In the genomic region with DNA sequence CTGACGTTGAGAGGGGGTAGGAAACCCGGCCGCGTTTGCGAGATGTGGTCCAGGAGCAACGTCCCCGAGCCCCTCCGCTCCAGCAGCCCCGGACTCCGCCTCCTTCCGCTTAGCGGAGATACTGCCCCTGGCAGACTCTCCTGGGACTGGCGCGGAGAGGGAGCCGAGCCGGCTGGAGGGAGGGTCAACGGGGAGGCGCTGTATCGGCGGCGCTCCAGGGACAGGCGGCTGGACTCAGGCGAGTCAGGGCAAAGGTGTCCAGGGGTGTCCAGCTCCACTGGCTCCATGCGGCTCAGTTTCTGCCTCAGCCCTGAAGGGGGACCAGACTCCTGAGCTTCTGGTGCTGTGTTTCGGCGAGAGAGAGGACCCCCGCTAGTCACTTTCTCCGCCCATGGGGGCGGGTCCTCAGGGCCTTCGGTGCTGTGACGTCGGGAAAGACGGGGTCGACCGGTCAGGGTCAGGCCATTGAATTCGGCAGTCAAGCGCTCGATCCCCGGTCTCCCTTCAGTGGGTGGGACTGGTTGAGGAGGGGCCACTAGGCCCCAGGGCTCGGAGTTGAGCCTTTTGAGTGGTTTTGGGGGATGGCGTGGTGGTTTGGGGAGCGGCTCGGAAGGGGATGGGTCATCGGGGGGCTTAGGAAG, we compare ENCODE assay signal across 8 cellular contexts. TPM values are rescaled to one million over a fixed set of nuclear protein-coding genes. Genes with fewer than 3 reads are reported as not detected.
DNase-seq lines count a peak whose midpoint lies in the region; ATAC-seq and TF ChIP-seq lines count a peak whose summit lies in the region.

No MANE protein-coding gene starts in this region.

- H4K20me1 ChIP-seq in GM23338 (replicated peaks; ENCODE audit: insufficient read depth) = no peaks in the 10 kb centered on the region
- H4K20me1 ChIP-seq in OCI-LY3 (ENCODE audit: insufficient read depth, low read length) = no peaks in the 10 kb centered on the region

- H3K36me3 ChIP-seq in GM23338 (ENCODE audit: insufficient read depth) (no peaks in the 10 kb centered on the region), OCI-LY3 (replicated peaks; ENCODE audit: low read depth, low read length) (no peaks in the 10 kb centered on the region), neuron (ENCODE audit: insufficient read depth, low read length) (no peaks in the 10 kb centered on the region)

- no peaks in the 10 kb centered on the region for H3K9me2 ChIP-seq in GM23338 (ENCODE audit: insufficient read depth)

- H3K27ac ChIP-seq in GM23338 (ENCODE audit: low read depth) (no peak overlapping the region), OCI-LY3 (ENCODE audit: low read length) (no peak overlapping the region)

- H3K4me3 Mint-ChIP-seq in GM23338 (peak overlapping the region; percentile 95), glutamatergic neuron (ENCODE audit: unreplicated experiment) (peak overlapping the region; percentile 97)
- peak overlapping the region; percentile 85 for H3K4me3 Mint-ChIP-seq in activated naive CD4-positive, alpha-beta T cell treated with anti-CD3 and anti-CD28 coated beads, Interleukin-2, amount 50 U/mL, for 24 hours

- H3K4me2 ChIP-seq in GM23338 (peak overlapping the region; percentile 93), OCI-LY3 (ENCODE audit: low read length) (peak overlapping the region; percentile 98)

- peak overlapping the region; percentile 93 for H2AFZ ChIP-seq in GM23338
- peak overlapping the region; percentile 24 for H2AFZ ChIP-seq in OCI-LY3 (ENCODE audit: low read depth, low read length)
- peak overlapping the region; percentile 30 for H2AFZ ChIP-seq in neuron (ENCODE audit: low read depth, low read length)

- peaks cover 4% of the 10 kb centered on the region; the same call in 1 of the 2 replicates for H3F3A ChIP-seq in GM23338 (replicated peaks; ENCODE audit: low read depth)

- H3K4me3 ChIP-seq in AG09309 (ENCODE audit: control insufficient read depth, low read depth, low read length) (peak overlapping the region; percentile 75), GM23338 (peak overlapping the region; percentile 90), OCI-LY3 (ENCODE audit: low read length) (peak overlapping the region; percentile 81), neuron (ENCODE audit: low read length) (peak overlapping the region; percentile 57)

- H3K9me3 Mint-ChIP-seq in GM23338 = peaks cover 2% of the 10 kb centered on the region; the same call in 2 of the 3 replicates
- no peaks in the 10 kb centered on the region for H3K9me3 Mint-ChIP-seq in activated naive CD4-positive, alpha-beta T cell treated with anti-CD3 and anti-CD28 coated beads, Interleukin-2, amount 50 U/mL, for 24 hours
- H3K9me3 Mint-ChIP-seq in glutamatergic neuron (ENCODE audit: unreplicated experiment) = peaks cover 19% of the 10 kb centered on the region

- H3K27me3 ChIP-seq in GM23338 (ENCODE audit: insufficient read depth) (peaks cover 77% of the 10 kb centered on the region), OCI-LY3 (ENCODE audit: low read depth, low read length) (peaks cover 18% of the 10 kb centered on the region), neuron (ENCODE audit: insufficient read depth, low read length) (no peaks in the 10 kb centered on the region)

- H3K79me2 ChIP-seq in GM23338 (replicated peaks; ENCODE audit: insufficient read depth) (no peaks in the 10 kb centered on the region), OCI-LY3 (ENCODE audit: low read length) (peaks cover 9% of the 10 kb centered on the region)

- H3K27me3 Mint-ChIP-seq in GM23338 (ENCODE audit: insufficient read depth, low read depth, poor library complexity) = peaks cover 72% of the 10 kb centered on the region
- H3K27me3 Mint-ChIP-seq in activated naive CD4-positive, alpha-beta T cell treated with anti-CD3 and anti-CD28 coated beads, Interleukin-2, amount 50 U/mL, for 24 hours = no peaks in the 10 kb centered on the region
- H3K27me3 Mint-ChIP-seq in glutamatergic neuron (ENCODE audit: unreplicated experiment) = peaks cover 16% of the 10 kb centered on the region

- TF ChIP-seq CTCF in AG09309 (IDR thresholded peaks at IDR 0.05; ENCODE audit: control insufficient read depth, insufficient read depth, low read depth, low read length, missing control alignments) = no peak
- TF ChIP-seq CTCF in GM23338 (conservative IDR thresholded peaks at IDR 0.05; ENCODE audit: low read depth in 2 of 2) = no peak
- no peak for TF ChIP-seq CTCF in OCI-LY3 (IDR thresholded peaks at IDR 0.05; ENCODE audit: low read depth, low read length)
- no peak for TF ChIP-seq CTCF in glutamatergic neuron (IDR thresholded peaks at IDR 0.05; ENCODE audit: partially characterized antibody, unreplicated experiment)

- ATAC-seq in GM23338 (peak; percentile 56), GM21825 (IDR thresholded peaks at IDR 0.05; ENCODE audit: unreplicated experiment) (no peak)

- H3K4me1 Mint-ChIP-seq in GM23338 (peaks cover 33% of the 10 kb centered on the region), glutamatergic neuron (ENCODE audit: low read depth, unreplicated experiment) (peaks cover 27% of the 10 kb centered on the region)
- peaks cover 67% of the 10 kb centered on the region for H3K4me1 Mint-ChIP-seq in activated naive CD4-positive, alpha-beta T cell treated with anti-CD3 and anti-CD28 coated beads, Interleukin-2, amount 50 U/mL, for 24 hours

- peak overlapping the region; percentile 73 for H3K9ac ChIP-seq in OCI-LY3 (ENCODE audit: low read length)

- H3K36me3 Mint-ChIP-seq in GM23338 (ENCODE audit: low read depth) (no peaks in the 10 kb centered on the region; the same call in 2 of the 3 replicates), glutamatergic neuron (ENCODE audit: unreplicated experiment) (no peaks in the 10 kb centered on the region)
- H3K36me3 Mint-ChIP-seq in activated naive CD4-positive, alpha-beta T cell treated with anti-CD3 and anti-CD28 coated beads, Interleukin-2, amount 50 U/mL, for 24 hours = no peaks in the 10 kb centered on the region

- no peaks in the 10 kb centered on the region for H3K9me3 ChIP-seq in OCI-LY3 (ENCODE audit: insufficient read depth, low read length)
- H3K9me3 ChIP-seq in neuron (ENCODE audit: low read length) = no peaks in the 10 kb centered on the region

- no peak overlapping the region for H3K27ac Mint-ChIP-seq in GM23338
- peak overlapping the region; percentile 60 for H3K27ac Mint-ChIP-seq in activated naive CD4-positive, alpha-beta T cell treated with anti-CD3 and anti-CD28 coated beads, Interleukin-2, amount 50 U/mL, for 24 hours
- H3K27ac Mint-ChIP-seq in glutamatergic neuron (ENCODE audit: unreplicated experiment) = peak overlapping the region; percentile 90

- no peak for DNase-seq in AG09309 (ENCODE audit: low read depth)
- DNase-seq in GM23338 (ENCODE audit: low spot score) = peak; percentile 92
- peak; percentile 94 for DNase-seq in glutamatergic neuron
- no peak for DNase-seq in A172 (ENCODE audit: low spot score)

- H3K4me1 ChIP-seq in GM23338 (ENCODE audit: insufficient read depth) (peaks cover 32% of the 10 kb centered on the region), OCI-LY3 (ENCODE audit: low read length) (peaks cover 50% of the 10 kb centered on the region), neuron (ENCODE audit: insufficient read depth, low read length) (peaks cover 63% of the 10 kb centered on the region)

TF ChIP-seq in GM23338, 12 proteins besides CTCF, POLR2A, EP300 and RAD21 (continues in another document):
- TF ChIP-seq CREB1 (CRISPR knock-in tag; IDR thresholded peaks at IDR 0.05; ENCODE audit: low read depth) = peak; percentile 83
- TF ChIP-seq POLR2AphosphoS5 (IDR thresholded peaks at IDR 0.05; ENCODE audit: low read depth) = peak; percentile 73
- TF ChIP-seq, protein P1, sequence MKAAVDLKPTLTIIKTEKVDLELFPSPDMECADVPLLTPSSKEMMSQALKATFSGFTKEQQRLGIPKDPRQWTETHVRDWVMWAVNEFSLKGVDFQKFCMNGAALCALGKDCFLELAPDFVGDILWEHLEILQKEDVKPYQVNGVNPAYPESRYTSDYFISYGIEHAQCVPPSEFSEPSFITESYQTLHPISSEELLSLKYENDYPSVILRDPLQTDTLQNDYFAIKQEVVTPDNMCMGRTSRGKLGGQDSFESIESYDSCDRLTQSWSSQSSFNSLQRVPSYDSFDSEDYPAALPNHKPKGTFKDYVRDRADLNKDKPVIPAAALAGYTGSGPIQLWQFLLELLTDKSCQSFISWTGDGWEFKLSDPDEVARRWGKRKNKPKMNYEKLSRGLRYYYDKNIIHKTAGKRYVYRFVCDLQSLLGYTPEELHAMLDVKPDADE (IDR thresholded peaks at IDR 0.05) = no peak
- TF ChIP-seq EZH2 (IDR thresholded peaks at IDR 0.05; ENCODE audit: low read depth, unreplicated experiment) = peak; percentile 78

RNA-seq across cellular contexts. Expression of a gene that starts 2.8 kb away (rescaled TPM):
- total RNA-seq in GM23338 (2014; rRNA removed; shearing (Covaris generic)) = 2.5 and 2.6 TPM in 2 replicates
- polyA plus RNA-seq in GM23338 (2016; fragmentation: Nextera tagmentation; extraction: Ambion mirVana) = 0.76 and 1.1 TPM in 2 replicates
- total RNA-seq in glutamatergic neuron (ENCODE audit: unreplicated experiment) = 20.3 TPM
- total RNA-seq in A172 (2014; rRNA removed; shearing (Covaris generic)) = 33.9 and 34.6 TPM in 2 replicates

RNA-seq across cellular contexts. Expression of a gene that starts 3.8 kb away (rescaled TPM):
- total RNA-seq in GM23338 (2014; rRNA removed; shearing (Covaris generic)) = 0.35 and 2.2 TPM in 2 replicates
- polyA plus RNA-seq in GM23338 (2016; fragmentation: Nextera tagmentation; extraction: Ambion mirVana) = 0.09 and 0.16 TPM in 2 replicates
- 0.59 TPM for total RNA-seq in glutamatergic neuron (ENCODE audit: unreplicated experiment)
- total RNA-seq in A172 (2014; rRNA removed; shearing (Covaris generic)) = 2.4 and 2.5 TPM in 2 replicates

RNA-seq across cellular contexts. Expression of a gene that starts 3.9 kb away (rescaled TPM):
- 0.82 and 3.1 TPM in 2 replicates for total RNA-seq in GM23338 (2014; rRNA removed; shearing (Covaris generic))
- 9.5 and 9.8 TPM in 2 replicates for polyA plus RNA-seq in GM23338 (2016; fragmentation: Nextera tagmentation; extraction: Ambion mirVana)
- 13.2 TPM for total RNA-seq in glutamatergic neuron (ENCODE audit: unreplicated experiment)
- total RNA-seq in A172 (2014; rRNA removed; shearing (Covaris generic)) = 21.0 and 24.0 TPM in 2 replicates

RNA-seq across cellular contexts. Expression of a gene that starts 33.3 kb away (rescaled TPM):
- 170 and 212 TPM in 2 replicates for total RNA-seq in GM23338 (2014; rRNA removed; shearing (Covaris generic))
- 286 and 312 TPM in 2 replicates for polyA plus RNA-seq in GM23338 (2016; fragmentation: Nextera tagmentation; extraction: Ambion mirVana)
- 206 TPM for total RNA-seq in glutamatergic neuron (ENCODE audit: unreplicated experiment)
- total RNA-seq in A172 (2014; rRNA removed; shearing (Covaris generic)) = 461 and 485 TPM in 2 replicates

RNA-seq across cellular contexts. Expression of a gene that starts 35.8 kb away (rescaled TPM):
- 29.1 and 31.5 TPM in 2 replicates for total RNA-seq in GM23338 (2014; rRNA removed; shearing (Covaris generic))
- 19.5 and 22.8 TPM in 2 replicates for polyA plus RNA-seq in GM23338 (2016; fragmentation: Nextera tagmentation; extraction: Ambion mirVana)
- total RNA-seq in glutamatergic neuron (ENCODE audit: unreplicated experiment) = 126 TPM
- total RNA-seq in A172 (2014; rRNA removed; shearing (Covaris generic)) = 14.1 and 14.4 TPM in 2 replicates

Comparison
In these comparisons a context has a peak if more than half of its experiments do, and no peak if none do; other contexts are left out.
1. DNase-seq: peak in GM23338 (single experiment) and glutamatergic neuron (single experiment); none in AG09309 (single experiment) and A172 (single experiment).
2. H2AFZ ChIP-seq: peak in every context shown above with its lines; median percentile 93 in GM23338; 30 in neuron; 24 in OCI-LY3.
3. Peak in every context shown above with its lines, with median percentiles within 50 percentile points of each other: H3K4me3 ChIP-seq and H3K4me3 Mint-ChIP-seq.